In genomic region chr4:30553721-30554120, GRCh38 we compare ENCODE assay signal across 18 cellular contexts.
"Had no signal": no experiment of that assay in that cellular context is flagged by ENCODE, and none has a peak within 500 bp of the region (broad histone marks: within the 10 kb centered on the region; RNA-seq: fewer than 3 reads in every experiment).

No MANE protein-coding gene starts in this region.

- DNase-seq: activated CD4-positive, alpha-beta T cell treated with anti-CD3 and anti-CD28 coated beads, Interleukin-2, amount 10 ng/mL, durations not matched to agents 7 days and 5 days; activated CD8-positive, alpha-beta T cell treated with anti-CD3 and anti-CD28 coated beads, Interleukin-2, amount 10 ng/mL, durations not matched to agents 7 days and 5 days; activated naive CD4-positive, alpha-beta T cell treated with anti-CD3 and anti-CD28 coated beads, Interleukin-2, amount 10 ng/mL, durations not matched to agents 7 days and 5 days; activated naive CD8-positive, alpha-beta T cell treated with anti-CD3 and anti-CD28 coated beads, Interleukin-2, amount 50 U/mL, for 24 hours; activated T-cell treated with anti-CD3 and anti-CD28 coated beads, Interleukin-2, amount 50 U/mL, for 24 hours; effector memory CD8-positive, alpha-beta T cell; foreskin melanocyte; glutamatergic neuron; hippocampal formation; nephron progenitor cell; occipital lobe; posterior cingulate gyrus; retina; stimulated activated CD4-positive, alpha-beta T cell treated with anti-CD3 and anti-CD28 coated beads, Interleukin-2, amount 100 ng/mL, for 24 hours; T1000 had no signal

- H3K36me3 ChIP-seq: tibial nerve had no signal

- H3K4me3 ChIP-seq: lung, tibial nerve had no signal

- H3K27me3 ChIP-seq: tibial nerve had no signal

- H3K9me3 ChIP-seq: tibial nerve had no signal

- H3K27ac ChIP-seq: tibial nerve had no signal

- ATAC-seq: activated CD4-positive, CD25-positive, alpha-beta regulatory T cell treated with anti-CD3 and anti-CD28 coated beads, Interleukin-2, amount 50 U/mL, for 24 hours; activated CD8-positive, alpha-beta T cell treated with anti-CD3 and anti-CD28 coated beads, Interleukin-2, amount 10 ng/mL, durations not matched to agents 7 days and 5 days; activated naive CD8-positive, alpha-beta T cell treated with anti-CD3 and anti-CD28 coated beads, Interleukin-2, amount 50 U/mL, for 24 hours; effector memory CD8-positive, alpha-beta T cell had no signal

- H3K4me1 ChIP-seq: tibial nerve had no signal
